Comparison of ENCODE assay signal across 25 cellular contexts in genomic region chr3:23931597-23931996, GRCh38.
"Had no signal": no experiment of that assay in that cellular context is flagged by ENCODE, and none has a peak within 500 bp of the region (broad histone marks: within the 10 kb centered on the region; RNA-seq: fewer than 3 reads in every experiment).

No MANE protein-coding gene starts in this region.

- H3K9me3 Mint-ChIP-seq: activated T-cell treated with anti-CD3 and anti-CD28 coated beads, Interleukin-2, amount 50 U/mL, for 4 hours; WTC11 had no signal

- H3K4me3 Mint-ChIP-seq: activated naive CD8-positive, alpha-beta T cell; activated T-cell treated with anti-CD3 and anti-CD28 coated beads, Interleukin-2, amount 50 U/mL, for 4 hours; T-helper 17 cell; WTC11 had no signal

- H3K4me3 ChIP-seq: cardiac muscle cell, PC-9 had no signal

- ATAC-seq: activated T-cell treated with anti-CD3 and anti-CD28 coated beads, Interleukin-2, amount 50 U/mL, for 4 hours; T-helper 17 cell; WTC11 had no signal

- H3K36me3 ChIP-seq: brain microvascular endothelial cell, cardiac muscle cell had no signal

- H3K27me3 Mint-ChIP-seq: activated naive CD8-positive, alpha-beta T cell had no signal

- H3K27me3 ChIP-seq: brain microvascular endothelial cell, cardiac muscle cell had no signal

- H2AFZ ChIP-seq: PC-9 had no signal

- H3K36me3 Mint-ChIP-seq: activated naive CD8-positive, alpha-beta T cell; WTC11 had no signal

- H3K27ac ChIP-seq: brain microvascular endothelial cell, cardiac muscle cell, PC-9 had no signal

- H3K27ac Mint-ChIP-seq: activated naive CD8-positive, alpha-beta T cell; T-helper 17 cell; WTC11 had no signal

- H3K4me2 ChIP-seq: PC-9 had no signal

- DNase-seq: activated CD4-positive, alpha-beta T cell treated with anti-CD3 and anti-CD28 coated beads for 48 hours; activated CD4-positive, alpha-beta T cell treated with anti-CD3 and anti-CD28 coated beads, Interleukin-2, amount 50 U/mL, for 4 hours; activated CD4-positive, CD25-positive, alpha-beta regulatory T cell treated with anti-CD3 and anti-CD28 coated beads, Interleukin-2, amount 50 U/mL, for 72 hours; activated effector memory CD4-positive, alpha-beta T cell treated with anti-CD3 and anti-CD28 coated beads, Interleukin-2, amount 50 U/mL, for 16 hours; activated naive CD4-positive, alpha-beta T cell treated with Interleukin-2 at 50 U/mL for 16 hours; activated T-cell treated with anti-CD3 and anti-CD28 coated beads, Interleukin-2, amount 50 U/mL, for 4 hours; brain microvascular endothelial cell; MV-4-11; NCI-H1092 treated with DMSO at 0.1 percent for 48 hours; NCI-H1417 treated with DMSO at 0.1 percent for 48 hours; NCI-H1694; NCI-H2029; NCI-H2107; NCI-H345; NCI-H510A; NCI-H526 treated with DMSO at 0.1 percent for 48 hours; NCI-H82; NK-92 treated with Interleukin-12 subunit alpha and Interleukin-12 subunit beta, amount 100 ng/mL, for 24 hours; PC-9; SHP77 treated with DMSO at 0.1 percent for 48 hours; T-helper 17 cell; T-helper 9 cell had no signal
